Comparison of ENCODE assay signal across 25 cellular contexts in the genomic region with DNA sequence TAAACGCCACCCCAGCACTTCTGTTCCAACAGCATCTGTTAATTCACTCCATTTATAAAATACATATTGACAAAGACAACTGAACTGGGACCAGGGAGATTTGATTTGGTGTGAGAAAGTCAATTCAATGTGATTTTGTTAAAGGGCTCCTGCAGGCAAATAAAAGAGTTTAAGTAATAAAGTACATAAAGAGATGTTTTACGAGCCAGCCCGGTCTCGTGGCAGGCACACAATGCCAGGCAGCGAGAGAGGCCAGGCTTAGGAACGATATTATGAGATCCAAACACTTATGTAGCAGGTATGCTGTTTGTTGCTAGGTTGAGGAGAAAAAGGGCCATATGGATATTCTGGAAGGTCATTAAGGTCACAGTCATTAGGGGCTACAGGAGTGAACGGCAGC.
DNase-seq lines count a peak whose midpoint lies in the region; TF ChIP-seq lines count a peak whose summit lies in the region.
"Had no signal": no experiment of that assay in that cellular context is flagged by ENCODE, and none has a peak within 500 bp of the region (broad histone marks: within the 10 kb centered on the region; RNA-seq: fewer than 3 reads in every experiment).

No MANE protein-coding gene starts in this region.

- H4K20me1 ChIP-seq in osteoblast (ENCODE audit: insufficient read depth, low read length): no peaks in the 10 kb centered on the region

- DNase-seq in NCI-H1436 (lab: John Stamatoyannopoulos, UW): peak; percentile 8
- DNase-seq in NCI-H1436 treated with DMSO at 0.1 percent for 48 hours (lab: John Stamatoyannopoulos, UW): no peak
- peak; percentile 58 for DNase-seq in NCI-H128 (lab: John Stamatoyannopoulos, UW; ENCODE audit: unreplicated experiment)
- DNase-seq in NCI-H748 (lab: John Stamatoyannopoulos, UW; ENCODE audit: unreplicated experiment): peak; percentile 92
- DNase-seq in osteoblast (ENCODE audit: insufficient read length, low spot score, missing footprints): no peak
- no peak for DNase-seq in stimulated activated CD4-positive, alpha-beta T cell treated with anti-CD3 and anti-CD28 coated beads, Interleukin-15, amount 100 ng/mL, for 24 hours
- no peak for DNase-seq in activated CD4-positive, alpha-beta T cell treated with anti-CD3 and anti-CD28 coated beads for 48 hours
- DNase-seq in NOMO-1 treated with DMSO at 0.1 percent for 48 hours (lab: John Stamatoyannopoulos, UW; ENCODE audit: unreplicated experiment): no peak
- DNase-seq: 8988T; activated CD4-positive, CD25-positive, alpha-beta regulatory T cell treated with anti-CD3 and anti-CD28 coated beads, Interleukin-2, amount 50 U/mL, for 72 hours; activated CD8-positive, alpha-beta T cell treated with anti-CD3 and anti-CD28 coated beads, Interleukin-2, amount 10 ng/mL, durations not matched to agents 7 days and 5 days; amniotic stem cell; cerebellar nuclear complex; esophagus squamous epithelium; foreskin keratinocyte; heart left ventricle; kidney; left ventricle myocardium superior; NCI-H1048; NCI-H446 treated with DMSO at 0.1 percent for 48 hours; SHP77 treated with DMSO at 0.1 percent for 48 hours; small intestine; stimulated activated naive CD4-positive, alpha-beta T cell; T-helper 2 cell had no signal

- peaks cover 14% of the 10 kb centered on the region for H3K4me1 ChIP-seq in osteoblast (ENCODE audit: insufficient read depth, low read length)
- H3K4me1 ChIP-seq: esophagus squamous epithelium, foreskin keratinocyte, heart left ventricle, right atrium auricular region had no signal

- no peaks in the 10 kb centered on the region for H3K36me3 ChIP-seq in osteoblast (ENCODE audit: insufficient read depth, low read length)
- H3K36me3 ChIP-seq: esophagus squamous epithelium, heart left ventricle, right atrium auricular region had no signal

- H3K27me3 ChIP-seq in osteoblast (ENCODE audit: insufficient read depth, low read length): no peaks in the 10 kb centered on the region
- H3K27me3 ChIP-seq: esophagus squamous epithelium, foreskin keratinocyte, heart left ventricle, right atrium auricular region had no signal

- no peak overlapping the region for H3K27ac ChIP-seq in osteoblast (ENCODE audit: low read depth, low read length)
- H3K27ac ChIP-seq: esophagus squamous epithelium, foreskin keratinocyte, heart left ventricle, right atrium auricular region had no signal

- peak overlapping the region; percentile 25 for H3K4me2 ChIP-seq in osteoblast (ENCODE audit: insufficient read depth, low read length)

- no peaks in the 10 kb centered on the region for H3K9me3 ChIP-seq in osteoblast (ENCODE audit: low read depth, low read length)
- H3K9me3 ChIP-seq: esophagus squamous epithelium, heart left ventricle, right atrium auricular region had no signal

- no peaks in the 10 kb centered on the region for H3K79me2 ChIP-seq in osteoblast (ENCODE audit: insufficient read depth, low read length)

- H2AFZ ChIP-seq in osteoblast (ENCODE audit: low read length): peak overlapping the region; percentile 56

- no peak overlapping the region for H3K4me3 ChIP-seq in osteoblast (ENCODE audit: insufficient read depth, low read length)
- H3K4me3 ChIP-seq: esophagus squamous epithelium, heart left ventricle, right atrium auricular region had no signal

- TF ChIP-seq CTCF in osteoblast (IDR thresholded peaks at IDR 0.05; ENCODE audit: extremely low read depth, low read depth, low read length): no peak

Comparison
In these comparisons a context has a peak if more than half of its experiments do, and no peak if none do; other contexts are left out.
1. DNase-seq: peak in NCI-H1436 (single experiment), NCI-H128 (single experiment) and NCI-H748 (single experiment); none in NCI-H1436 treated with DMSO at 0.1 percent for 48 hours (single experiment), osteoblast (single experiment), stimulated activated CD4-positive, alpha-beta T cell treated with anti-CD3 and anti-CD28 coated beads, Interleukin-15, amount 100 ng/mL, for 24 hours (single experiment), activated CD4-positive, alpha-beta T cell treated with anti-CD3 and anti-CD28 coated beads for 48 hours (single experiment) and NOMO-1 treated with DMSO at 0.1 percent for 48 hours (single experiment).